Comparison of ENCODE assay signal across 1 cellular context in genomic region chr22:49943405-49943765, GRCh38.
TF ChIP-seq lines count a peak whose summit lies in the region.

No MANE protein-coding gene starts in this region.

TF ChIP-seq in HepG2, 621 proteins besides CTCF, POLR2A, EP300 and RAD21 (continues in another document):
- peak; percentile 10; the same call in 1 of the 2 replicates for TF ChIP-seq TBX2 (CRISPR knock-in tag; IDR thresholded peaks at IDR 0.05; ENCODE audit: borderline replicate concordance)
- TF ChIP-seq, protein P1, sequence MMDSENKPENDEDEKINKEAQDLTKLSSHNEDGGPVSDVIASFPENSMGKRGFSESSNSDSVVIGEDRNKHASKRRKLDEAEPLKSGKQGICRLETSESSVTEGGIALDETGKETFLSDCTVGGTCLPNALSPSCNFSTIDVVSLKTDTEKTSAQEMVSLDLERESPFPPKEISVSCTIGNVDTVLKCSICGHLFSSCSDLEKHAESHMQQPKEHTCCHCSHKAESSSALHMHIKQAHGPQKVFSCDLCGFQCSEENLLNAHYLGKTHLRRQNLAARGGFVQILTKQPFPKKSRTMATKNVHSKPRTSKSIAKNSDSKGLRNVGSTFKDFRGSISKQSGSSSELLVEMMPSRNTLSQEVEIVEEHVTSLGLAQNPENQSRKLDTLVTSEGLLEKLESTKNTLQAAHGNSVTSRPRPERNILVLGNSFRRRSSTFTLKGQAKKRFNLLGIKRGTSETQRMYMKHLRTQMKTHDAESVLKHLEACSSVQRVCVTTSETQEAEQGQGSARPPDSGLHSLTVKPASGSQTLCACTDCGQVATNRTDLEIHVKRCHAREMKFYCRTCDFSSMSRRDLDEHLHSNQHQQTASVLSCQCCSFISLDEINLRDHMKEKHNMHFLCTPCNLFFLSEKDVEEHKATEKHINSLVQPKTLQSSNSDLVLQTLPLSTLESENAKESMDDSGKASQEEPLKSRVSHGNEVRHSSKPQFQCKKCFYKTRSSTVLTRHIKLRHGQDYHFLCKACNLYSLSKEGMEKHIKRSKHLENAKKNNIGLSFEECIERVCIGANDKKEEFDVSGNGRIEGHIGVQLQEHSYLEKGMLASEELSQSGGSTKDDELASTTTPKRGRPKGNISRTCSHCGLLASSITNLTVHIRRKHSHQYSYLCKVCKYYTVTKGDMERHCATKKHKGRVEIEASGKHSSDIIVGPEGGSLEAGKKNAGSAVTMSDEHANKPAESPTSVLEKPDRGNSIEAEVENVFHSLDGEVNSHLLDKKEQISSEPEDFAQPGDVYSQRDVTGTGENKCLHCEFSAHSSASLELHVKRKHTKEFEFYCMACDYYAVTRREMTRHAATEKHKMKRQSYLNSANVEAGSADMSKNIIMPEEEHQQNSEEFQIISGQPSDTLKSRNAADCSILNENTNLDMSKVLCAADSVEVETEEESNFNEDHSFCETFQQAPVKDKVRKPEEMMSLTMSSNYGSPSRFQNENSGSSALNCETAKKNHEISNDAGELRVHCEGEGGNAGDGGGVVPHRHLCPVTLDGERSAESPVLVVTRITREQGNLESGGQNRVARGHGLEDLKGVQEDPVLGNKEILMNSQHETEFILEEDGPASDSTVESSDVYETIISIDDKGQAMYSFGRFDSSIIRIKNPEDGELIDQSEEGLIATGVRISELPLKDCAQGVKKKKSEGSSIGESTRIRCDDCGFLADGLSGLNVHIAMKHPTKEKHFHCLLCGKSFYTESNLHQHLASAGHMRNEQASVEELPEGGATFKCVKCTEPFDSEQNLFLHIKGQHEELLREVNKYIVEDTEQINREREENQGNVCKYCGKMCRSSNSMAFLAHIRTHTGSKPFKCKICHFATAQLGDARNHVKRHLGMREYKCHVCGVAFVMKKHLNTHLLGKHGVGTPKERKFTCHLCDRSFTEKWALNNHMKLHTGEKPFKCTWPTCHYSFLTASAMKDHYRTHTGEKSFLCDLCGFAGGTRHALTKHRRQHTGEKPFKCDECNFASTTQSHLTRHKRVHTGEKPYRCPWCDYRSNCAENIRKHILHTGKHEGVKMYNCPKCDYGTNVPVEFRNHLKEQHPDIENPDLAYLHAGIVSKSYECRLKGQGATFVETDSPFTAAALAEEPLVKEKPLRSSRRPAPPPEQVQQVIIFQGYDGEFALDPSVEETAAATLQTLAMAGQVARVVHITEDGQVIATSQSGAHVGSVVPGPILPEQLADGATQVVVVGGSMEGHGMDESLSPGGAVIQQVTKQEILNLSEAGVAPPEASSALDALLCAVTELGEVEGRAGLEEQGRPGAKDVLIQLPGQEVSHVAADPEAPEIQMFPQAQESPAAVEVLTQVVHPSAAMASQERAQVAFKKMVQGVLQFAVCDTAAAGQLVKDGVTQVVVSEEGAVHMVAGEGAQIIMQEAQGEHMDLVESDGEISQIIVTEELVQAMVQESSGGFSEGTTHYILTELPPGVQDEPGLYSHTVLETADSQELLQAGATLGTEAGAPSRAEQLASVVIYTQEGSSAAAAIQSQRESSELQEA (CRISPR knock-in tag; IDR thresholded peaks at IDR 0.05; ENCODE audit: not compliant biosample characterization) = peak; percentile 38
- no peak for TF ChIP-seq POGZ (CRISPR knock-in tag; IDR thresholded peaks at IDR 0.05)
- TF ChIP-seq BORCS8-MEF2B (CRISPR knock-in tag; IDR thresholded peaks at IDR 0.05) = 0 out of 2 replicates have a peak, but pooled peaks have one; percentile 11
- TF ChIP-seq YEATS4 (CRISPR knock-in tag; IDR thresholded peaks at IDR 0.05; ENCODE audit: borderline replicate concordance) = peak; percentile 29; the same call in 1 of the 2 replicates
- no peak for TF ChIP-seq ZNF619 (CRISPR knock-in tag; IDR thresholded peaks at IDR 0.05)
- no peak for TF ChIP-seq FOXC1 (CRISPR knock-in tag; IDR thresholded peaks at IDR 0.05; ENCODE audit: borderline replicate concordance)
- TF ChIP-seq HNRNPLL (IDR thresholded peaks at IDR 0.05; ENCODE audit: low read depth, low read length, poor library complexity, severe bottlenecking) = peak; percentile 1
- TF ChIP-seq NAIF1 (CRISPR knock-in tag; IDR thresholded peaks at IDR 0.05; ENCODE audit: borderline replicate concordance) = no peak
- 0 out of 2 replicates have a peak, but pooled peaks have one; percentile 15 for TF ChIP-seq ZBTB7B (CRISPR knock-in tag; IDR thresholded peaks at IDR 0.05)
- no peak for TF ChIP-seq SNAPC4 (CRISPR knock-in tag; IDR thresholded peaks at IDR 0.05)
- TF ChIP-seq ARNTL (CRISPR knock-in tag; IDR thresholded peaks at IDR 0.05) = no peak
- no peak for TF ChIP-seq ZNF644 (CRISPR knock-in tag; IDR thresholded peaks at IDR 0.05; ENCODE audit: low read depth)
- TF ChIP-seq, protein P2, sequence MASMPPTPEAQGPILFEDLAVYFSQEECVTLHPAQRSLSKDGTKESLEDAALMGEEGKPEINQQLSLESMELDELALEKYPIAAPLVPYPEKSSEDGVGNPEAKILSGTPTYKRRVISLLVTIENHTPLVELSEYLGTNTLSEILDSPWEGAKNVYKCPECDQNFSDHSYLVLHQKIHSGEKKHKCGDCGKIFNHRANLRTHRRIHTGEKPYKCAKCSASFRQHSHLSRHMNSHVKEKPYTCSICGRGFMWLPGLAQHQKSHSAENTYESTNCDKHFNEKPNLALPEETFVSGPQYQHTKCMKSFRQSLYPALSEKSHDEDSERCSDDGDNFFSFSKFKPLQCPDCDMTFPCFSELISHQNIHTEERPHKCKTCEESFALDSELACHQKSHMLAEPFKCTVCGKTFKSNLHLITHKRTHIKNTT (CRISPR knock-in tag; IDR thresholded peaks at IDR 0.05) = no peak
- TF ChIP-seq ZNF563 (CRISPR knock-in tag; IDR thresholded peaks at IDR 0.05) = no peak
- TF ChIP-seq HHEX (CRISPR knock-in tag; IDR thresholded peaks at IDR 0.05) = no peak
- peak; percentile 7 for TF ChIP-seq SAP130 (CRISPR knock-in tag; IDR thresholded peaks at IDR 0.05; ENCODE audit: low read depth)
- TF ChIP-seq, protein P3, sequence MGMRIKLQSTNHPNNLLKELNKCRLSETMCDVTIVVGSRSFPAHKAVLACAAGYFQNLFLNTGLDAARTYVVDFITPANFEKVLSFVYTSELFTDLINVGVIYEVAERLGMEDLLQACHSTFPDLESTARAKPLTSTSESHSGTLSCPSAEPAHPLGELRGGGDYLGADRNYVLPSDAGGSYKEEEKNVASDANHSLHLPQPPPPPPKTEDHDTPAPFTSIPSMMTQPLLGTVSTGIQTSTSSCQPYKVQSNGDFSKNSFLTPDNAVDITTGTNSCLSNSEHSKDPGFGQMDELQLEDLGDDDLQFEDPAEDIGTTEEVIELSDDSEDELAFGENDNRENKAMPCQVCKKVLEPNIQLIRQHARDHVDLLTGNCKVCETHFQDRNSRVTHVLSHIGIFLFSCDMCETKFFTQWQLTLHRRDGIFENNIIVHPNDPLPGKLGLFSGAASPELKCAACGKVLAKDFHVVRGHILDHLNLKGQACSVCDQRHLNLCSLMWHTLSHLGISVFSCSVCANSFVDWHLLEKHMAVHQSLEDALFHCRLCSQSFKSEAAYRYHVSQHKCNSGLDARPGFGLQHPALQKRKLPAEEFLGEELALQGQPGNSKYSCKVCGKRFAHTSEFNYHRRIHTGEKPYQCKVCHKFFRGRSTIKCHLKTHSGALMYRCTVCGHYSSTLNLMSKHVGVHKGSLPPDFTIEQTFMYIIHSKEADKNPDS (CRISPR knock-in tag; IDR thresholded peaks at IDR 0.05) = no peak
- no peak; the same call in 1 of the 2 replicates for TF ChIP-seq ZNF543 (CRISPR knock-in tag; IDR thresholded peaks at IDR 0.05)
- TF ChIP-seq ZNF747 (CRISPR knock-in tag; IDR thresholded peaks at IDR 0.05; ENCODE audit: borderline replicate concordance) = no peak
- 0 out of 2 replicates have a peak, but pooled peaks have one; percentile 6 for TF ChIP-seq MTERF4 (CRISPR knock-in tag; IDR thresholded peaks at IDR 0.05)
- 0 out of 2 replicates have a peak, but pooled peaks have one; percentile 45 for TF ChIP-seq PCBP1 (IDR thresholded peaks at IDR 0.05; ENCODE audit: borderline replicate concordance, low read depth, low read length)
- no peak for TF ChIP-seq ZNF878 (CRISPR knock-in tag; IDR thresholded peaks at IDR 0.05)
- TF ChIP-seq ZNF225 (CRISPR knock-in tag; IDR thresholded peaks at IDR 0.05) = no peak
- TF ChIP-seq SMAD9 (CRISPR knock-in tag; IDR thresholded peaks at IDR 0.05) = no peak
- no peak for TF ChIP-seq ZNF282 (IDR thresholded peaks at IDR 0.05; ENCODE audit: partially characterized antibody)
- TF ChIP-seq, protein P4, sequence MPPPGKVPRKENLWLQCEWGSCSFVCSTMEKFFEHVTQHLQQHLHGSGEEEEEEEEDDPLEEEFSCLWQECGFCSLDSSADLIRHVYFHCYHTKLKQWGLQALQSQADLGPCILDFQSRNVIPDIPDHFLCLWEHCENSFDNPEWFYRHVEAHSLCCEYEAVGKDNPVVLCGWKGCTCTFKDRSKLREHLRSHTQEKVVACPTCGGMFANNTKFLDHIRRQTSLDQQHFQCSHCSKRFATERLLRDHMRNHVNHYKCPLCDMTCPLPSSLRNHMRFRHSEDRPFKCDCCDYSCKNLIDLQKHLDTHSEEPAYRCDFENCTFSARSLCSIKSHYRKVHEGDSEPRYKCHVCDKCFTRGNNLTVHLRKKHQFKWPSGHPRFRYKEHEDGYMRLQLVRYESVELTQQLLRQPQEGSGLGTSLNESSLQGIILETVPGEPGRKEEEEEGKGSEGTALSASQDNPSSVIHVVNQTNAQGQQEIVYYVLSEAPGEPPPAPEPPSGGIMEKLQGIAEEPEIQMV (CRISPR knock-in tag; IDR thresholded peaks at IDR 0.05; ENCODE audit: low read depth) = no peak
- TF ChIP-seq ZNF687 (CRISPR knock-in tag; IDR thresholded peaks at IDR 0.05) = no peak; the same call in 1 of the 2 replicates
- no peak for TF ChIP-seq TRIM24 (CRISPR knock-in tag; IDR thresholded peaks at IDR 0.05)
- no peak for TF ChIP-seq NBN (conservative IDR thresholded peaks at IDR 0.05)
